In genomic region chr17:2232244-2232638, GRCh38 we compare ENCODE assay signal across 8 cellular contexts.
DNase-seq lines count a peak whose midpoint lies in the region; ATAC-seq, FAIRE-seq and TF ChIP-seq lines count a peak whose summit lies in the region.

No MANE protein-coding gene starts in this region.

- DNase-seq in AG04450 (ENCODE audit: low read depth, low spot score) (no peak), Peyer's patch (no peak), fibroblast of mammary gland (ENCODE audit: low read depth) (peak; percentile 95), retinal pigment epithelial cell (ENCODE audit: low read depth) (peak; percentile 95), GDM1 (lab: John Stamatoyannopoulos, UW) (no peak), H54 (ENCODE audit: insufficient read length, low spot score) (no peak), putamen (ENCODE audit: low spot score) (no peak)

- H3K4me3 ChIP-seq in AG04450 (ENCODE audit: low read depth, low read length), result no peak overlapping the region
- no peak overlapping the region for H3K4me3 ChIP-seq in Peyer's patch
- no peak overlapping the region for H3K4me3 ChIP-seq in fibroblast of mammary gland (ENCODE audit: control insufficient read depth, low read depth, low read length)
- H3K4me3 ChIP-seq in retinal pigment epithelial cell (ENCODE audit: low read length), result no peak overlapping the region

- TF ChIP-seq POLR2A in Peyer's patch (IDR thresholded peaks at IDR 0.05) (no peak), H54 (IDR thresholded peaks at IDR 0.05; ENCODE audit: low read depth, low read length) (no peak)

- POLR2A ChIA-PET in AG04450 (lab: Yijun Ruan, JAX), result interaction anchor here (0.6 to 1.7 kb wide), 4 partner anchors 16 to 164 kb away, joined by 3 to 5 read pairs (median 4); no protein-coding TSS in a partner anchor

- TF ChIP-seq CTCF in AG04450 (IDR thresholded peaks at IDR 0.05; ENCODE audit: low read depth, low read length), result no peak
- TF ChIP-seq CTCF in Peyer's patch (IDR thresholded peaks at IDR 0.05), result no peak
- TF ChIP-seq CTCF in fibroblast of mammary gland (conservative IDR thresholded peaks at IDR 0.05; ENCODE audit: control insufficient read depth, insufficient read depth, low read depth, low read length), result no peak
- no peak for TF ChIP-seq CTCF in retinal pigment epithelial cell (conservative IDR thresholded peaks at IDR 0.05; ENCODE audit: low read depth, low read length)

- peaks cover 0 to 12% (median 0%) of the 10 kb centered on the region in 3 donors for H3K36me3 ChIP-seq in Peyer's patch

- H3K27me3 ChIP-seq in AG04450 (ENCODE audit: control insufficient read depth, insufficient read depth, low read length), result no peaks in the 10 kb centered on the region
- no peaks in the 10 kb centered on the region for H3K27me3 ChIP-seq in Peyer's patch

- FAIRE-seq in H54 (lab: Jason Lieb, UNC), result no peak

- no peaks in the 10 kb centered on the region for H3K9me3 ChIP-seq in AG04450 (ENCODE audit: control insufficient read depth, insufficient read depth, low read length)
- H3K9me3 ChIP-seq in Peyer's patch, result no peaks in the 10 kb centered on the region

- CTCF ChIA-PET in AG04450 (lab: Charles Lee), result interaction anchor here (0.6 to 1.1 kb wide), 3 partner anchors 14 to 160 kb away, joined by 3 read pairs; no protein-coding TSS in a partner anchor

- H3K4me1 ChIP-seq in Peyer's patch, result peaks cover 0 to 16% (median 0%) of the 10 kb centered on the region in 4 donors

- ATAC-seq in HG02610 (IDR thresholded peaks at IDR 0.05; ENCODE audit: unreplicated experiment), result no peak

- peak overlapping the region; percentile 62 for H3K27ac ChIP-seq in AG04450 (ENCODE audit: low read depth, low read length)
- H3K27ac ChIP-seq in Peyer's patch, result peak overlapping the region in 3 of 4 donors; percentile 18 to 39 (median 33)

Comparison
In these comparisons a context has a peak if more than half of its experiments do, and no peak if none do; other contexts are left out.
1. DNase-seq: peak in fibroblast of mammary gland (single experiment) and retinal pigment epithelial cell (single experiment); none in AG04450 (single experiment), Peyer's patch (0 of 3), GDM1 (single experiment), H54 (single experiment) and putamen (single experiment).